28 cellular contexts compared by ENCODE assay signal in genomic region chr3:86895202-86895601, GRCh38.
"Had no signal": no experiment of that assay in that cellular context is flagged by ENCODE, and none has a peak within 500 bp of the region (broad histone marks: within the 10 kb centered on the region; RNA-seq: fewer than 3 reads in every experiment).

No MANE protein-coding gene starts in this region.

- H3K36me3 ChIP-seq: esophagus squamous epithelium, heart right ventricle, neutrophil, pancreas, prostate gland, uterus had no signal

- ATAC-seq: activated CD8-positive, alpha-beta T cell treated with anti-CD3 and anti-CD28 coated beads for 36 hours; activated T-cell treated with anti-CD3 and anti-CD28 coated beads, Interleukin-2, amount 50 U/mL, for 4 hours; activated T-helper 17 cell treated with anti-CD3 and anti-CD28 coated beads, Interleukin-2, amount 50 U/mL, for 72 hours; heart right ventricle; left ventricle myocardium superior; pancreas; sciatic nerve; stimulated activated effector memory CD8-positive, alpha-beta T cell treated with anti-CD3 and anti-CD28 coated beads, Interleukin-12 subunit alpha, Interleukin-12 subunit beta, amount 100 ng/mL, for 72 hours; stimulated activated naive CD8-positive, alpha-beta T cell treated with anti-CD3 and anti-CD28 coated beads, Interleukin-15, amount 100 ng/mL, for 72 hours had no signal

- H3K27ac ChIP-seq: epithelial cell of prostate, esophagus squamous epithelium, heart right ventricle, neutrophil, pancreas, prostate gland, uterus had no signal

- DNase-seq: activated B cell treated with CpG ODN at 0.5 μM for 24 hours; activated CD4-positive, alpha-beta T cell treated with anti-CD3 and anti-CD28 coated beads, Interleukin-2, amount 50 U/mL, for 1 hour; activated CD8-positive, alpha-beta T cell treated with anti-CD3 and anti-CD28 coated beads for 36 hours; activated gamma-delta T cell treated with Interleukin-2 at 50 U/mL for 16 hours; activated naive CD4-positive, alpha-beta T cell treated with anti-CD3 and anti-CD28 coated beads, Interleukin-2, amount 50 U/mL, for 16 hours; activated T-cell treated with anti-CD3 and anti-CD28 coated beads, Interleukin-2, amount 50 U/mL, for 4 hours; amygdala; dermis blood vessel endothelial cell; effector CD4-positive, alpha-beta T cell; esophagus squamous epithelium; heart right ventricle; left ventricle myocardium superior; naive B cell; nephron progenitor cell; pancreas; retina; small intestine; stimulated activated CD4-positive, alpha-beta T cell treated with anti-CD3 and anti-CD28 coated beads, Interleukin-4, amount 100 ng/mL, for 24 hours; stimulated activated naive CD8-positive, alpha-beta T cell treated with anti-CD3 and anti-CD28 coated beads, Interleukin-15, amount 100 ng/mL, for 72 hours; substantia nigra; T1000; uterus had no signal

- H3K4me1 ChIP-seq: esophagus squamous epithelium, heart right ventricle, pancreas, prostate gland, uterus had no signal

- H3K9me3 ChIP-seq: esophagus squamous epithelium, heart right ventricle, neutrophil, pancreas, prostate gland, uterus had no signal

- H3K27me3 ChIP-seq: esophagus squamous epithelium, heart right ventricle, neutrophil, pancreas, uterus had no signal

- H3K4me3 ChIP-seq: esophagus squamous epithelium, heart right ventricle, pancreas, prostate gland, uterus had no signal
